1 cellular context compared by ENCODE assay signal in genomic region chr11:88623536-88623935, GRCh38.
TF ChIP-seq lines count a peak whose summit lies in the region.

No MANE protein-coding gene starts in this region.

TF ChIP-seq in liver, 16 proteins besides CTCF, POLR2A, EP300 and RAD21 (continued from another document):
- TF ChIP-seq ZBTB33 (IDR thresholded peaks at IDR 0.05) (no peak), REST (IDR thresholded peaks at IDR 0.05) (peak; percentile 12)
